In the genomic region with DNA sequence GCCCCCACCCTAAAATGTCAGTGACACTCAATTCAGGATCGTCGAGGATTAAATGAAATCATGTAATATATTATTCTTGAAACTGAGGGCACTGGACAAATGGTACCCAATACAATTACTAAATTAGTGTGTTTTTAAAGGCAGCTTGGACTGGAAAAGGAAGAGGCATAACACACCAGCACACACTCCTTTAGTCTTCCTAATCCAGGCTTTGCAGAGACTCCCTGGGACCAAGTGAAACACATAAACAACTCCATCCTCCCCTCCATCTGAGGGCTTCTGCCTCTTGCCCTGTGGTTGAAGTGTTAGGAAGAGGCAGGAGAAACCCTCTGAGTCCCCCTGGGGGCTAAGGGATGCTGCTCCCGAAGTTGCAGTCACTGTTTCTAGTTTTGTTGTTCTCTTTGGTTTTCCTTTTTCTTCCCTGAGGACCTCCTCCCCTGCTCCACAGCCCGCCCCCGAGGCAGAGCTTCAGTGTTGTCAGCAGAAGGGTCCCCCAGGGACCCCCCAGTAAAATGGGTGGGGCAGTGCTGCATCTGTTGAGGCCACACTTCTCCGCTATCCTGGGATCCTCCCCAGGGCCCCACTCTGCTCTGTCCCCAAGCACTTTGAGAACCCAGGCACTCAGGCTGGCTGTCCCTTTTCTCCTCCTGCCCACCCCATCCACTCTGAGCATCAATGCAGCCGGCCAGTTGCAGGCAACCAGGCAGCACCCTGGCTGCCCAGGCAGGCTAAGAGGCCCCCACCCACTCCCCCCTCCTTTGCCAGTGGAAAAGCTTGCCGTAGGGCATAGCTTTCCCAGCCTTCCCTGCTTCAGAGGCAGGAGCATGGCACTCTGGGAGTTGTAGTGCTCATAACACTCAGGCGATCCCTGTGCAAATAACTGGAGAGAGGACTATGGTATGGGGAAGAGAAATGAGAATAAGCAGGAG, we compare ENCODE assay signal across 1 cellular context.
A peak's percentile ranks its signal among the peaks of the same experiment; 100 is the strongest.
TF ChIP-seq lines count a peak whose summit lies in the region.

No MANE protein-coding gene starts in this region.

TF ChIP-seq in HEK293, 187 proteins besides CTCF, POLR2A, EP300 and RAD21 (continued from another document and continues in another):
- TF ChIP-seq, protein P1, sequence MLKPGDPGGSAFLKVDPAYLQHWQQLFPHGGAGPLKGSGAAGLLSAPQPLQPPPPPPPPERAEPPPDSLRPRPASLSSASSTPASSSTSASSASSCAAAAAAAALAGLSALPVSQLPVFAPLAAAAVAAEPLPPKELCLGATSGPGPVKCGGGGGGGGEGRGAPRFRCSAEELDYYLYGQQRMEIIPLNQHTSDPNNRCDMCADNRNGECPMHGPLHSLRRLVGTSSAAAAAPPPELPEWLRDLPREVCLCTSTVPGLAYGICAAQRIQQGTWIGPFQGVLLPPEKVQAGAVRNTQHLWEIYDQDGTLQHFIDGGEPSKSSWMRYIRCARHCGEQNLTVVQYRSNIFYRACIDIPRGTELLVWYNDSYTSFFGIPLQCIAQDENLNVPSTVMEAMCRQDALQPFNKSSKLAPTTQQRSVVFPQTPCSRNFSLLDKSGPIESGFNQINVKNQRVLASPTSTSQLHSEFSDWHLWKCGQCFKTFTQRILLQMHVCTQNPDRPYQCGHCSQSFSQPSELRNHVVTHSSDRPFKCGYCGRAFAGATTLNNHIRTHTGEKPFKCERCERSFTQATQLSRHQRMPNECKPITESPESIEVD (tag by site-specific recombination; IDR thresholded peaks at IDR 0.05) = no peak
- TF ChIP-seq MEIS1 (CRISPR knock-in tag; IDR thresholded peaks at IDR 0.05; ENCODE audit: borderline replicate concordance) (no peak), KLF1 (tag by site-specific recombination; IDR thresholded peaks at IDR 0.05) (no peak; the same call in 1 of the 2 replicates), ZNF24 (tag by site-specific recombination; IDR thresholded peaks at IDR 0.05) (no peak), ZNF596 (tag by site-specific recombination; IDR thresholded peaks at IDR 0.05) (no peak), ZNF324 (tag by site-specific recombination; IDR thresholded peaks at IDR 0.05) (0 out of 2 replicates have a peak, but pooled peaks have one; percentile 24), ZNF544 (tag by site-specific recombination; IDR thresholded peaks at IDR 0.05) (no peak), ZNF112 (tag by site-specific recombination; IDR thresholded peaks at IDR 0.05) (no peak), TSHZ1 (tag by site-specific recombination; IDR thresholded peaks at IDR 0.05; ENCODE audit: borderline replicate concordance) (no peak), ZNF501 (tag by site-specific recombination; IDR thresholded peaks at IDR 0.05) (no peak), IKZF3 (tag by site-specific recombination; IDR thresholded peaks at IDR 0.05) (peak; percentile 95), ZFHX2 (tag by site-specific recombination; conservative IDR thresholded peaks at IDR 0.05) (peak; percentile 63), ZFP69B (tag by site-specific recombination; IDR thresholded peaks at IDR 0.05) (peak; percentile 53; the same call in 1 of the 2 replicates), ZBTB8A (tag by site-specific recombination; IDR thresholded peaks at IDR 0.05) (peak; percentile 30; the same call in 1 of the 2 replicates), ZNF692 (tag by site-specific recombination; IDR thresholded peaks at IDR 0.05) (peak; percentile 53), ZNF701 (tag by site-specific recombination; IDR thresholded peaks at IDR 0.05) (no peak), ZFP41 (tag by site-specific recombination; IDR thresholded peaks at IDR 0.05; ENCODE audit: borderline replicate concordance) (no peak), HOXD13 (CRISPR knock-in tag; IDR thresholded peaks at IDR 0.05; ENCODE audit: borderline replicate concordance) (no peak), ZNF211 (tag by site-specific recombination; IDR thresholded peaks at IDR 0.05; ENCODE audit: low read depth) (no peak), ZBTB20 (tag by site-specific recombination; IDR thresholded peaks at IDR 0.05) (peak; percentile 70), ZNF707 (tag by site-specific recombination; IDR thresholded peaks at IDR 0.05) (no peak), ZNF555 (tag by site-specific recombination; conservative IDR thresholded peaks at IDR 0.05) (no peak), ZSCAN16 (tag by site-specific recombination; IDR thresholded peaks at IDR 0.05) (no peak), ZNF341 (tag by site-specific recombination; IDR thresholded peaks at IDR 0.05; ENCODE audit: low read depth) (peak; percentile 96), EGR2 (tag by site-specific recombination; IDR thresholded peaks at IDR 0.05; ENCODE audit: low read depth) (peak; percentile 49; the same call in 1 of the 2 replicates), KLF10 (tag by site-specific recombination; IDR thresholded peaks at IDR 0.05) (no peak), KLF9 (tag by site-specific recombination; IDR thresholded peaks at IDR 0.05; ENCODE audit: low read depth) (0 out of 2 replicates have a peak, but pooled peaks have one; percentile 16), SP7 (tag by site-specific recombination; IDR thresholded peaks at IDR 0.05) (peak; percentile 35), SP3 (tag by site-specific recombination; IDR thresholded peaks at IDR 0.05) (peak; percentile 39), GLIS2 (tag by site-specific recombination; IDR thresholded peaks at IDR 0.05) (peak; percentile 93), ZNF76 (tag by site-specific recombination; IDR thresholded peaks at IDR 0.05; ENCODE audit: borderline replicate concordance, low read depth) (peak; percentile 97)
- TF ChIP-seq, protein P2, sequence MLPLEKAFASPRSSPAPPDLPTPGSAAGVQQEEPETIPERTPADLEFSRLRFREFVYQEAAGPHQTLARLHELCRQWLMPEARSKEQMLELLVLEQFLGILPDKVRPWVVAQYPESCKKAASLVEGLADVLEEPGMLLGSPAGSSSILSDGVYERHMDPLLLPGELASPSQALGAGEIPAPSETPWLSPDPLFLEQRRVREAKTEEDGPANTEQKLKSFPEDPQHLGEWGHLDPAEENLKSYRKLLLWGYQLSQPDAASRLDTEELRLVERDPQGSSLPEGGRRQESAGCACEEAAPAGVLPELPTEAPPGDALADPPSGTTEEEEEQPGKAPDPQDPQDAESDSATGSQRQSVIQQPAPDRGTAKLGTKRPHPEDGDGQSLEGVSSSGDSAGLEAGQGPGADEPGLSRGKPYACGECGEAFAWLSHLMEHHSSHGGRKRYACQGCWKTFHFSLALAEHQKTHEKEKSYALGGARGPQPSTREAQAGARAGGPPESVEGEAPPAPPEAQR (tag by site-specific recombination; IDR thresholded peaks at IDR 0.05) = no peak
- TF ChIP-seq, protein P3, sequence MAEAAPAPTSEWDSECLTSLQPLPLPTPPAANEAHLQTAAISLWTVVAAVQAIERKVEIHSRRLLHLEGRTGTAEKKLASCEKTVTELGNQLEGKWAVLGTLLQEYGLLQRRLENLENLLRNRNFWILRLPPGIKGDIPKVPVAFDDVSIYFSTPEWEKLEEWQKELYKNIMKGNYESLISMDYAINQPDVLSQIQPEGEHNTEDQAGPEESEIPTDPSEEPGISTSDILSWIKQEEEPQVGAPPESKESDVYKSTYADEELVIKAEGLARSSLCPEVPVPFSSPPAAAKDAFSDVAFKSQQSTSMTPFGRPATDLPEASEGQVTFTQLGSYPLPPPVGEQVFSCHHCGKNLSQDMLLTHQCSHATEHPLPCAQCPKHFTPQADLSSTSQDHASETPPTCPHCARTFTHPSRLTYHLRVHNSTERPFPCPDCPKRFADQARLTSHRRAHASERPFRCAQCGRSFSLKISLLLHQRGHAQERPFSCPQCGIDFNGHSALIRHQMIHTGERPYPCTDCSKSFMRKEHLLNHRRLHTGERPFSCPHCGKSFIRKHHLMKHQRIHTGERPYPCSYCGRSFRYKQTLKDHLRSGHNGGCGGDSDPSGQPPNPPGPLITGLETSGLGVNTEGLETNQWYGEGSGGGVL (tag by site-specific recombination; IDR thresholded peaks at IDR 0.05) = peak; percentile 75
- TF ChIP-seq, protein P4, sequence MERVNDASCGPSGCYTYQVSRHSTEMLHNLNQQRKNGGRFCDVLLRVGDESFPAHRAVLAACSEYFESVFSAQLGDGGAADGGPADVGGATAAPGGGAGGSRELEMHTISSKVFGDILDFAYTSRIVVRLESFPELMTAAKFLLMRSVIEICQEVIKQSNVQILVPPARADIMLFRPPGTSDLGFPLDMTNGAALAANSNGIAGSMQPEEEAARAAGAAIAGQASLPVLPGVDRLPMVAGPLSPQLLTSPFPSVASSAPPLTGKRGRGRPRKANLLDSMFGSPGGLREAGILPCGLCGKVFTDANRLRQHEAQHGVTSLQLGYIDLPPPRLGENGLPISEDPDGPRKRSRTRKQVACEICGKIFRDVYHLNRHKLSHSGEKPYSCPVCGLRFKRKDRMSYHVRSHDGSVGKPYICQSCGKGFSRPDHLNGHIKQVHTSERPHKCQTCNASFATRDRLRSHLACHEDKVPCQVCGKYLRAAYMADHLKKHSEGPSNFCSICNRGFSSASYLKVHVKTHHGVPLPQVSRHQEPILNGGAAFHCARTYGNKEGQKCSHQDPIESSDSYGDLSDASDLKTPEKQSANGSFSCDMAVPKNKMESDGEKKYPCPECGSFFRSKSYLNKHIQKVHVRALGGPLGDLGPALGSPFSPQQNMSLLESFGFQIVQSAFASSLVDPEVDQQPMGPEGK (tag by site-specific recombination; IDR thresholded peaks at IDR 0.05) = peak; percentile 98
- TF ChIP-seq, protein P5, sequence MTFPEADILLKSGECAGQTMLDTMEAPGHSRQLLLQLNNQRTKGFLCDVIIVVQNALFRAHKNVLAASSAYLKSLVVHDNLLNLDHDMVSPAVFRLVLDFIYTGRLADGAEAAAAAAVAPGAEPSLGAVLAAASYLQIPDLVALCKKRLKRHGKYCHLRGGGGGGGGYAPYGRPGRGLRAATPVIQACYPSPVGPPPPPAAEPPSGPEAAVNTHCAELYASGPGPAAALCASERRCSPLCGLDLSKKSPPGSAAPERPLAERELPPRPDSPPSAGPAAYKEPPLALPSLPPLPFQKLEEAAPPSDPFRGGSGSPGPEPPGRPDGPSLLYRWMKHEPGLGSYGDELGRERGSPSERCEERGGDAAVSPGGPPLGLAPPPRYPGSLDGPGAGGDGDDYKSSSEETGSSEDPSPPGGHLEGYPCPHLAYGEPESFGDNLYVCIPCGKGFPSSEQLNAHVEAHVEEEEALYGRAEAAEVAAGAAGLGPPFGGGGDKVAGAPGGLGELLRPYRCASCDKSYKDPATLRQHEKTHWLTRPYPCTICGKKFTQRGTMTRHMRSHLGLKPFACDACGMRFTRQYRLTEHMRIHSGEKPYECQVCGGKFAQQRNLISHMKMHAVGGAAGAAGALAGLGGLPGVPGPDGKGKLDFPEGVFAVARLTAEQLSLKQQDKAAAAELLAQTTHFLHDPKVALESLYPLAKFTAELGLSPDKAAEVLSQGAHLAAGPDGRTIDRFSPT (tag by site-specific recombination; IDR thresholded peaks at IDR 0.05) = 0 out of 2 replicates have a peak, but pooled peaks have one; percentile 20
- TF ChIP-seq, protein P6, sequence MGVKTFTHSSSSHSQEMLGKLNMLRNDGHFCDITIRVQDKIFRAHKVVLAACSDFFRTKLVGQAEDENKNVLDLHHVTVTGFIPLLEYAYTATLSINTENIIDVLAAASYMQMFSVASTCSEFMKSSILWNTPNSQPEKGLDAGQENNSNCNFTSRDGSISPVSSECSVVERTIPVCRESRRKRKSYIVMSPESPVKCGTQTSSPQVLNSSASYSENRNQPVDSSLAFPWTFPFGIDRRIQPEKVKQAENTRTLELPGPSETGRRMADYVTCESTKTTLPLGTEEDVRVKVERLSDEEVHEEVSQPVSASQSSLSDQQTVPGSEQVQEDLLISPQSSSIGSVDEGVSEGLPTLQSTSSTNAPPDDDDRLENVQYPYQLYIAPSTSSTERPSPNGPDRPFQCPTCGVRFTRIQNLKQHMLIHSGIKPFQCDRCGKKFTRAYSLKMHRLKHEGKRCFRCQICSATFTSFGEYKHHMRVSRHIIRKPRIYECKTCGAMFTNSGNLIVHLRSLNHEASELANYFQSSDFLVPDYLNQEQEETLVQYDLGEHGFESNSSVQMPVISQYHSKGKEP (tag by site-specific recombination; IDR thresholded peaks at IDR 0.05) = peak; percentile 92
